In the genomic region with DNA sequence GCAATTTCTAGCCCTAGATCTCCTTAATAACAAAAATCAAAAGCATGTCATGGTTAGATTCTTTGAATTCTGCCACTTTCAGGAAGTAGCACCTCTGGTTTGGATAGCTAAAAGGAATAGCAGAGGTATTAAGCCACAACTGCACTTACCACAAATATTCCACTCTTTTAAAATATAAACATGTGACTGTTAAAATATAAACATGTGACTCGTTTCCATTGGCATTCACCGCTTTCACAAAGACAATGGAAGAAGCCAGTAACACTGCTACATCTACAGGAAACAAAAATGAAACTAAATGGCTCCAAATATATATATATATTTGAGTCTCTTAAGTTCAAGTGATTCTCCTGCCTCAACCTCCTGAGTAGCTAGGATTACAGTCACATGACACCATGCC, we compare ENCODE assay signal across 1 cellular context.
TF ChIP-seq lines count a peak whose summit lies in the region.

No MANE protein-coding gene starts in this region.

TF ChIP-seq in K562, 482 proteins besides CTCF, POLR2A, EP300 and RAD21 (continued from another document):
- TF ChIP-seq, protein P1, sequence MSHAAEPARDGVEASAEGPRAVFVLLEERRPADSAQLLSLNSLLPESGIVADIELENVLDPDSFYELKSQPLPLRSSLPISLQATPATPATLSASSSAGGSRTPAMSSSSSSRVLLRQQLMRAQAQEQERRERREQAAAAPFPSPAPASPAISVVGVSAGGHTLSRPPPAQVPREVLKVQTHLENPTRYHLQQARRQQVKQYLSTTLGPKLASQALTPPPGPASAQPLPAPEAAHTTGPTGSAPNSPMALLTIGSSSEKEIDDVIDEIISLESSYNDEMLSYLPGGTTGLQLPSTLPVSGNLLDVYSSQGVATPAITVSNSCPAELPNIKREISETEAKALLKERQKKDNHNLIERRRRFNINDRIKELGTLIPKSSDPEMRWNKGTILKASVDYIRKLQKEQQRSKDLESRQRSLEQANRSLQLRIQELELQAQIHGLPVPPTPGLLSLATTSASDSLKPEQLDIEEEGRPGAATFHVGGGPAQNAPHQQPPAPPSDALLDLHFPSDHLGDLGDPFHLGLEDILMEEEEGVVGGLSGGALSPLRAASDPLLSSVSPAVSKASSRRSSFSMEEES (CRISPR knock-in tag; IDR thresholded peaks at IDR 0.05), result peak; percentile 22; the same call in 1 of the 2 replicates
- TF ChIP-seq FUS (optimal IDR thresholded peaks at IDR 0.05; ENCODE audit: low read depth, low read length), result no peak
- no peak for TF ChIP-seq ZNF124 (CRISPR knock-in tag; IDR thresholded peaks at IDR 0.05)
